Comparison of ENCODE assay signal across 12 cellular contexts in the genomic region with DNA sequence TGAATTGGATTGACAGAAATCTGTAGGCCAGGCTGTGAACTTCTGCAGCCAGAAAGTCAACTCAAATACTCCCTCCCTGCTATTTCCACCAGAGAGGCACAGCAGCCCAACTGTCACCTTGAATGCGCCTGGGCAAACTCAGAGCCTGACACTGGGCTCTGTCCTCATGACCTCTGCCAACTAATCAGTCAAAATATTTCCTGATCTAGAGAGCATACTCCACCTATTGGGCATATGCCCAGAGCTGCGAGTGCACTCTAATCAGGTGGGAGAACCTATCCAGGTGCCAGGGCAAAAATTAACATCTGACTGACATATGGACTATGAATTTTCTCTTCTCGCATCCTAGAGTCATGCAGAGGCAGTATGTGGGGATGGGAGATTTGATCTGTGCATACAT.
DNase-seq lines count a peak whose midpoint lies in the region; ATAC-seq and TF ChIP-seq lines count a peak whose summit lies in the region.
"Had no signal": no experiment of that assay in that cellular context is flagged by ENCODE, and none has a peak within 500 bp of the region (broad histone marks: within the 10 kb centered on the region; RNA-seq: fewer than 3 reads in every experiment).

No MANE protein-coding gene starts in this region.

- peaks cover 46% of the 10 kb centered on the region for H3K4me1 Mint-ChIP-seq in activated naive CD4-positive, alpha-beta T cell treated with anti-CD3 and anti-CD28 coated beads, Interleukin-2, amount 10 ng/mL, durations not matched to agents 7 days and 5 days
- H3K4me1 Mint-ChIP-seq in neural progenitor cell = no peaks in the 10 kb centered on the region
- H3K4me1 Mint-ChIP-seq: stimulated activated memory B cell treated with anti-CD40 and anti-IgM and Interleukin-4, amounts not matched to agents 10 μg/mL and 1 μg/mL and 100 μg/mL, for 72 hours had no signal

- no peaks in the 10 kb centered on the region for H3K9me3 ChIP-seq in RWPE2 (ENCODE audit: severe bottlenecking)
- H3K9me3 ChIP-seq in stomach = no peaks in the 10 kb centered on the region
- no peaks in the 10 kb centered on the region for H3K9me3 ChIP-seq in neural progenitor cell (ENCODE audit: low read depth)

- no peak for TF ChIP-seq EP300 in stomach (IDR thresholded peaks at IDR 0.05)

- H3K9me3 Mint-ChIP-seq in activated naive CD4-positive, alpha-beta T cell treated with anti-CD3 and anti-CD28 coated beads, Interleukin-2, amount 10 ng/mL, durations not matched to agents 7 days and 5 days = no peaks in the 10 kb centered on the region
- no peaks in the 10 kb centered on the region for H3K9me3 Mint-ChIP-seq in neural progenitor cell
- H3K9me3 Mint-ChIP-seq: stimulated activated memory B cell treated with anti-CD40 and anti-IgM and Interleukin-4, amounts not matched to agents 10 μg/mL and 1 μg/mL and 100 μg/mL, for 72 hours had no signal

- 34 to 57% (median 44%) methylated on average over 3 of the region's 3 CpGs for WGBS in stomach, 5 donors

- H3K36me3 Mint-ChIP-seq in activated naive CD4-positive, alpha-beta T cell treated with anti-CD3 and anti-CD28 coated beads, Interleukin-2, amount 10 ng/mL, durations not matched to agents 7 days and 5 days = peaks cover 10% of the 10 kb centered on the region
- no peaks in the 10 kb centered on the region for H3K36me3 Mint-ChIP-seq in neural progenitor cell
- H3K36me3 Mint-ChIP-seq: stimulated activated memory B cell treated with anti-CD40 and anti-IgM and Interleukin-4, amounts not matched to agents 10 μg/mL and 1 μg/mL and 100 μg/mL, for 72 hours had no signal

- CTCF ChIA-PET in activated naive CD4-positive, alpha-beta T cell treated with anti-CD3 and anti-CD28 coated beads, Interleukin-2, amount 10 ng/mL, durations not matched to agents 7 days and 5 days (lab: Charles Lee) = no interaction called here

- no peak overlapping the region for H3K9ac ChIP-seq in neural progenitor cell

- no peak overlapping the region for H2AFZ ChIP-seq in neural progenitor cell (replicated peaks)

- no peaks in the 10 kb centered on the region for H3F3A ChIP-seq in neural progenitor cell (ENCODE audit: low read depth)

- H3K36me3 ChIP-seq in RWPE2 (ENCODE audit: low read depth) (no peaks in the 10 kb centered on the region), stomach (no peaks in the 10 kb centered on the region), neural progenitor cell (no peaks in the 10 kb centered on the region)

- no peaks in the 10 kb centered on the region for H3K4me1 ChIP-seq in RWPE2 (ENCODE audit: insufficient read depth, poor library complexity, severe bottlenecking)
- H3K4me1 ChIP-seq in foreskin keratinocyte = peaks cover 10% of the 10 kb centered on the region
- peaks cover 0 to 15% (median 5%) of the 10 kb centered on the region in 4 donors for H3K4me1 ChIP-seq in stomach
- H3K4me1 ChIP-seq in neural progenitor cell = no peaks in the 10 kb centered on the region

- H3K27me3 ChIP-seq in RWPE2 (ENCODE audit: insufficient read depth, poor library complexity, severe bottlenecking) = no peaks in the 10 kb centered on the region
- H3K27me3 ChIP-seq in foreskin keratinocyte = no peaks in the 10 kb centered on the region
- no peaks in the 10 kb centered on the region for H3K27me3 ChIP-seq in stomach
- no peaks in the 10 kb centered on the region for H3K27me3 ChIP-seq in neural progenitor cell

- ATAC-seq in RWPE2 (ENCODE audit: low read depth) (0 out of 3 replicates have a peak, but pooled peaks have one; percentile 36), foreskin keratinocyte (peak; percentile 13), GM21825 (IDR thresholded peaks at IDR 0.05; ENCODE audit: unreplicated experiment) (no peak), GM21528 (IDR thresholded peaks at IDR 0.05; ENCODE audit: low FRiP score, unreplicated experiment) (no peak)
- ATAC-seq: stimulated activated memory B cell treated with anti-CD40 and anti-IgM and Interleukin-4, amounts not matched to agents 10 μg/mL and 1 μg/mL and 100 μg/mL, for 72 hours had no signal

- TF ChIP-seq CTCF in RWPE2 (IDR thresholded peaks at IDR 0.05; ENCODE audit: poor library complexity, severe bottlenecking) (peak; percentile 8), foreskin keratinocyte (conservative IDR thresholded peaks at IDR 0.05) (peak; percentile 35), stomach (IDR thresholded peaks at IDR 0.05) (no peak), neural progenitor cell (IDR thresholded peaks at IDR 0.05) (no peak)

- H3K27me3 Mint-ChIP-seq in activated naive CD4-positive, alpha-beta T cell treated with anti-CD3 and anti-CD28 coated beads, Interleukin-2, amount 10 ng/mL, durations not matched to agents 7 days and 5 days = no peaks in the 10 kb centered on the region
- no peaks in the 10 kb centered on the region for H3K27me3 Mint-ChIP-seq in neural progenitor cell (ENCODE audit: insufficient read depth, low read depth)
- H3K27me3 Mint-ChIP-seq: stimulated activated memory B cell treated with anti-CD40 and anti-IgM and Interleukin-4, amounts not matched to agents 10 μg/mL and 1 μg/mL and 100 μg/mL, for 72 hours had no signal

- no peak overlapping the region for H3K27ac ChIP-seq in RWPE2 (ENCODE audit: poor library complexity, severe bottlenecking)
- no peak overlapping the region for H3K27ac ChIP-seq in foreskin keratinocyte
- H3K27ac ChIP-seq in stomach = no peak overlapping the region
- H3K27ac ChIP-seq in neural progenitor cell = no peak overlapping the region
- H3K27ac ChIP-seq: HL-60, SK-N-MC had no signal

- H3K4me3 Mint-ChIP-seq in activated naive CD4-positive, alpha-beta T cell treated with anti-CD3 and anti-CD28 coated beads, Interleukin-2, amount 10 ng/mL, durations not matched to agents 7 days and 5 days = peak overlapping the region; percentile 19
- H3K4me3 Mint-ChIP-seq in neural progenitor cell = no peak overlapping the region
- H3K4me3 Mint-ChIP-seq: stimulated activated memory B cell treated with anti-CD40 and anti-IgM and Interleukin-4, amounts not matched to agents 10 μg/mL and 1 μg/mL and 100 μg/mL, for 72 hours had no signal

- no peaks in the 10 kb centered on the region for H3K79me2 ChIP-seq in neural progenitor cell (ENCODE audit: low read depth)

- no peak overlapping the region for H3K4me3 ChIP-seq in RWPE2 (ENCODE audit: severe bottlenecking)
- H3K4me3 ChIP-seq in stomach = no peak overlapping the region
- H3K4me3 ChIP-seq in neural progenitor cell = no peak overlapping the region
- H3K4me3 ChIP-seq: SK-N-MC had no signal

- no peak overlapping the region for H3K4me2 ChIP-seq in neural progenitor cell

- intact Hi-C loops in stomach (cut with DNase I; ENCODE audit: low total_unique reads) = no loop called here

- DNase-seq in activated naive CD4-positive, alpha-beta T cell treated with anti-CD3 and anti-CD28 coated beads, Interleukin-2, amount 10 ng/mL, durations not matched to agents 7 days and 5 days = no peak
- no peak for DNase-seq in activated naive CD4-positive, alpha-beta T cell (lab: John Stamatoyannopoulos, UW)
- DNase-seq in RWPE2 (ENCODE audit: low spot score) (no peak), foreskin keratinocyte (no peak), stomach (peak; percentile 60), neural progenitor cell (ENCODE audit: low spot score) (no peak)
- DNase-seq: NCI-H524 treated with DMSO at 0.1 percent for 48 hours had no signal

- TF ChIP-seq POLR2A in stomach (IDR thresholded peaks at IDR 0.05) = no peak

- H3K27ac Mint-ChIP-seq in activated naive CD4-positive, alpha-beta T cell treated with anti-CD3 and anti-CD28 coated beads, Interleukin-2, amount 10 ng/mL, durations not matched to agents 7 days and 5 days = peak overlapping the region; percentile 69
- H3K27ac Mint-ChIP-seq in neural progenitor cell = no peak overlapping the region
- H3K27ac Mint-ChIP-seq: stimulated activated memory B cell treated with anti-CD40 and anti-IgM and Interleukin-4, amounts not matched to agents 10 μg/mL and 1 μg/mL and 100 μg/mL, for 72 hours had no signal

- H4K20me1 ChIP-seq in neural progenitor cell (ENCODE audit: low read depth) = no peaks in the 10 kb centered on the region

Comparison
In these comparisons a context has a peak if more than half of its experiments do, and no peak if none do; other contexts are left out.
1. ATAC-seq: peak in RWPE2 (single experiment) and foreskin keratinocyte (single experiment); none in GM21825 (single experiment) and GM21528 (single experiment).
2. CTCF ChIP-seq: peak in RWPE2 (single experiment) and foreskin keratinocyte (single experiment); none in stomach (0 of 7) and neural progenitor cell (single experiment).